8 cellular contexts compared by ENCODE assay signal in the genomic region with DNA sequence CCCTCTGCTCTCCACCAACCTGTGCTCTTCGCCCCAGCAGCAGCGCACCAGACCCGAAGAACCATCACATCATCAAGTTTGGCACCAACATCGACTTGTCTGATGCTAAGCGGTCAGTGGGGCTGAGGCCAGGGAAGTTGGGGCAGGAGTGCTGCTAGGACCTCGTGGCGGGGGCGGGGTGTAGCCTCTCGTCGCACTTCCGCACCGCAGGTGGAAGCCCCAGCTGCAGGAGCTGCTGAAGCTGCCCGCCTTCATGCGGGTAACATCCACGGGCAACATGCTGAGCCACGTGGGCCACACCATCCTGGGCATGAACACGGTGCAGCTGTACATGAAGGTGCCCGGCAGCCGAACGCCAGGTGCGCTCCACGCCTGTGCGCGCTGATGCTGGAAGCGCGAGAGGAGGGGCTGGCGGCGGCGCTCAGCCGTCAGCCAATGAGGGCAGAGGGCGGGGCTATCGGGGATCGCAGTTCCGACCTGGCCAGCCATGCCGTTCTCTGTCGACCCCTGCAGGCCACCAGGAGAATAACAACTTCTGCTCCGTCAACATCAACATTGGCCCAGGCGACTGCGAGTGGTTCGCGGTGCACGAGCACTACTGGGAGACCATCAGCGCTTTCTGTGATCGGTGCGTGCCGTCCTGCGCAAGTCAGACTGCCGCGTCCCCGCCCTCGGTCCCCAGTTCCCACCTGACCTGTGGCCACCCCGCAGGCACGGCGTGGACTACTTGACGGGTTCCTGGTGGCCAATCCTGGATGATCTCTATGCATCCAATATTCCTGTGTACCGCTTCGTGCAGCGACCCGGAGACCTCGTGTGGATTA. TPM values are rescaled to one million over a fixed set of nuclear protein-coding genes. Genes with fewer than 3 reads are reported as not detected.
DNase-seq lines count a peak whose midpoint lies in the region; ATAC-seq and TF ChIP-seq lines count a peak whose summit lies in the region.

No MANE protein-coding gene starts in this region.

- H3K4me3 ChIP-seq in OCI-LY7 (ENCODE audit: low read depth, low read length, poor library complexity, severe bottlenecking), result peak overlapping the region; percentile 67

- H3K36me3 ChIP-seq in OCI-LY7 (ENCODE audit: insufficient read depth, low read length), result peaks cover 81% of the 10 kb centered on the region

- no peaks in the 10 kb centered on the region for H4K20me1 ChIP-seq in OCI-LY7 (ENCODE audit: insufficient read depth, low read length)

- DNase-seq in D341Med (ENCODE audit: low spot score) (peak; percentile 87), GM20000 (ENCODE audit: low spot score) (peak; percentile 94), HT-29 (ENCODE audit: low spot score) (peak; percentile 91), OCI-LY7 (ENCODE audit: low spot score) (peak; percentile 95), myocyte (ENCODE audit: low read depth) (peak; percentile 74)
- peak; percentile 91 for DNase-seq in activated T-cell treated with anti-CD3 and anti-CD28 coated beads, Interleukin-2, amount 50 U/mL, for 4 hours
- peak; percentile 82 to 86 for DNase-seq in stimulated activated CD8-positive, alpha-beta memory T cell treated with anti-CD3 and anti-CD28 coated beads, Interleukin-7, amount 100 ng/mL, for 48 hours (ENCODE audit: extremely low read depth in 1 of 2, low read depth in 1 of 2)

- peaks cover 35% of the 10 kb centered on the region for H3K36me3 Mint-ChIP-seq in activated T-cell treated with anti-CD3 and anti-CD28 coated beads, Interleukin-2, amount 50 U/mL, for 4 hours (ENCODE audit: insufficient read depth)

- no peak overlapping the region for H2AFZ ChIP-seq in OCI-LY7 (ENCODE audit: low read length)

- TF ChIP-seq CTCF in GM20000 (IDR thresholded peaks at IDR 0.05; ENCODE audit: extremely low read depth, missing control alignments), result peak; percentile 92
- peak; percentile 88 for TF ChIP-seq CTCF in OCI-LY7 (conservative IDR thresholded peaks at IDR 0.05; ENCODE audit: low read length)

- ATAC-seq in activated T-cell treated with anti-CD3 and anti-CD28 coated beads, Interleukin-2, amount 50 U/mL, for 4 hours, result peak; percentile 89 to 90
- peak; percentile 85 for ATAC-seq in esophagus mucosa

- intact Hi-C loops in OCI-LY7 (cut with micrococcal nuclease; ENCODE audit: unreplicated experiment), result loop anchor here (1.0 kb wide), 3 partner anchors 16 to 108 kb away; no protein-coding TSS in a partner anchor

- no peaks in the 10 kb centered on the region for H3K9me3 ChIP-seq in OCI-LY7 (ENCODE audit: low read length)

- H3K4me1 Mint-ChIP-seq in activated T-cell treated with anti-CD3 and anti-CD28 coated beads, Interleukin-2, amount 50 U/mL, for 4 hours (ENCODE audit: low read depth), result peaks cover 40% of the 10 kb centered on the region

- H3K9me2 ChIP-seq in OCI-LY7 (ENCODE audit: insufficient read depth, low read length), result no peaks in the 10 kb centered on the region

- H3K9me3 Mint-ChIP-seq in activated T-cell treated with anti-CD3 and anti-CD28 coated beads, Interleukin-2, amount 50 U/mL, for 4 hours, result no peaks in the 10 kb centered on the region

- H3K27ac ChIP-seq in OCI-LY7 (ENCODE audit: low read depth, low read length, poor library complexity, severe bottlenecking), result peak overlapping the region; percentile 42

- BruUV-seq in OCI-LY7 (replicated peaks; lab: Mats Ljungman, UMichigan), result TSS peak; percentile 34

- peaks cover 11% of the 10 kb centered on the region; the same call in 1 of the 2 replicates for H3K79me2 ChIP-seq in OCI-LY7 (ENCODE audit: insufficient read depth, low read depth, low read length)

- CTCF ChIA-PET in OCI-LY7 (lab: Charles Lee; ENCODE audit: unreplicated experiment), result no interaction called here

- POLR2A ChIA-PET in OCI-LY7 (lab: Charles Lee), result no interaction called here

- H3K27me3 Mint-ChIP-seq in activated T-cell treated with anti-CD3 and anti-CD28 coated beads, Interleukin-2, amount 50 U/mL, for 4 hours (ENCODE audit: low read depth), result no peaks in the 10 kb centered on the region

- H3K4me1 ChIP-seq in OCI-LY7 (ENCODE audit: insufficient read depth, low read length, poor library complexity, severe bottlenecking), result peaks cover 31% of the 10 kb centered on the region

- H3K4me2 ChIP-seq in OCI-LY7 (ENCODE audit: low read length), result peak overlapping the region; percentile 80

- peak overlapping the region; percentile 74 for H3K4me3 Mint-ChIP-seq in activated T-cell treated with anti-CD3 and anti-CD28 coated beads, Interleukin-2, amount 50 U/mL, for 4 hours

RNA-seq across cellular contexts. Expression of a gene that starts 3.2 kb away (rescaled TPM):
- total RNA-seq in HT-29 (2014; rRNA removed; shearing (Covaris generic)), result 0.43 and 0.50 TPM in 2 replicates
- 0.41 TPM in 1 of 2 replicates, not detected in the other for total RNA-seq in OCI-LY7 (2014; rRNA removed; shearing (Covaris generic))
- 3.8 and 4.0 TPM in 2 replicates for total RNA-seq in OCI-LY7 (2022)
- 10 to 100 TPM in 1 of 3 donors, 1 to 10 TPM in 2; 8.9 to 11.1 (median 9.9) TPM for total RNA-seq in activated T-cell treated with anti-CD3 and anti-CD28 coated beads, Interleukin-2, amount 50 U/mL, for 4 hours
- total RNA-seq in esophagus mucosa, result 1.7 TPM
- total RNA-seq in myocyte, result 0.72 and 1.8 TPM in 2 replicates
- 1.3 TPM for polyA plus RNA-seq in myocyte (2012)

RNA-seq across cellular contexts. Expression of a gene that starts 5.7 kb away (rescaled TPM):
- total RNA-seq in HT-29 (2014; rRNA removed; shearing (Covaris generic)), result 71.8 and 89.4 TPM in 2 replicates
- total RNA-seq in OCI-LY7 (2014; rRNA removed; shearing (Covaris generic)), result 168 and 205 TPM in 2 replicates
- total RNA-seq in OCI-LY7 (2022) (149 and 153 TPM in 2 replicates), esophagus mucosa (93.3 TPM), myocyte (37.7 and 54.8 TPM in 2 replicates)
- total RNA-seq in activated T-cell treated with anti-CD3 and anti-CD28 coated beads, Interleukin-2, amount 50 U/mL, for 4 hours, result 10 to 100 TPM; 40.4 to 47.5 (median 41.5) TPM
- 155 TPM for polyA plus RNA-seq in myocyte (2012)

RNA-seq across cellular contexts. Expression of a gene that starts 6.2 kb away (rescaled TPM):
- total RNA-seq in HT-29 (2014; rRNA removed; shearing (Covaris generic)), result 8.4 and 10.7 TPM in 2 replicates
- total RNA-seq in OCI-LY7 (2014; rRNA removed; shearing (Covaris generic)), result 16.9 and 18.1 TPM in 2 replicates
- total RNA-seq in OCI-LY7 (2022), result 19.3 and 24.8 TPM in 2 replicates
- total RNA-seq in activated T-cell treated with anti-CD3 and anti-CD28 coated beads, Interleukin-2, amount 50 U/mL, for 4 hours, result 10 to 100 TPM; 19.7 to 20.8 (median 20.6) TPM
- total RNA-seq in esophagus mucosa, result 7.6 TPM
- 4.0 and 4.3 TPM in 2 replicates for total RNA-seq in myocyte
- 8.8 TPM for polyA plus RNA-seq in myocyte (2012)

RNA-seq across cellular contexts. Expression of a gene that starts 17.6 kb away (rescaled TPM):
- 5.3 and 17.6 TPM in 2 replicates for total RNA-seq in HT-29 (2014; rRNA removed; shearing (Covaris generic))
- 4.4 and 10.0 TPM in 2 replicates for total RNA-seq in OCI-LY7 (2014; rRNA removed; shearing (Covaris generic))
- total RNA-seq in OCI-LY7 (2022), result 46.4 and 62.9 TPM in 2 replicates
- 100 to 1,000 TPM; 187 to 226 (median 206) TPM for total RNA-seq in activated T-cell treated with anti-CD3 and anti-CD28 coated beads, Interleukin-2, amount 50 U/mL, for 4 hours
- total RNA-seq in esophagus mucosa, result 16.7 TPM
- 3.9 and 4.5 TPM in 2 replicates for total RNA-seq in myocyte
- polyA plus RNA-seq in myocyte (2012), result 14.2 TPM

RNA-seq across cellular contexts. Expression of a gene that starts 36.9 kb away (rescaled TPM):
- 52.8 and 54.3 TPM in 2 replicates for total RNA-seq in HT-29 (2014; rRNA removed; shearing (Covaris generic))
- total RNA-seq in OCI-LY7 (2014; rRNA removed; shearing (Covaris generic)), result 42.5 and 59.6 TPM in 2 replicates
- total RNA-seq in OCI-LY7 (2022), result 124 and 126 TPM in 2 replicates
- 100 to 1,000 TPM; 117 to 127 (median 123) TPM for total RNA-seq in activated T-cell treated with anti-CD3 and anti-CD28 coated beads, Interleukin-2, amount 50 U/mL, for 4 hours
- 50.7 TPM for total RNA-seq in esophagus mucosa
- 104 and 140 TPM in 2 replicates for total RNA-seq in myocyte
- 128 TPM for polyA plus RNA-seq in myocyte (2012)

Comparison
In these comparisons a context has a peak if more than half of its experiments do, and no peak if none do; other contexts are left out.
1. Peak in every context shown above with its lines: DNase-seq, ATAC-seq, H3K4me3 ChIP-seq and H3K27ac ChIP-seq.